Comparison of ENCODE assay signal across 2 cellular contexts in genomic region chr12:96501908-96502307, GRCh38.
TF ChIP-seq lines count a peak whose summit lies in the region.

No MANE protein-coding gene starts in this region.

TF ChIP-seq in liver, 16 proteins besides CTCF, POLR2A, EP300 and RAD21 (continued from another document):
- TF ChIP-seq EGR1 (IDR thresholded peaks at IDR 0.05; ENCODE audit: low read depth in 2 of 2) (no peak), SP1 (IDR thresholded peaks at IDR 0.05) (no peak), GABPA (IDR thresholded peaks at IDR 0.05 in 1 of 2, conservative IDR thresholded peaks at IDR 0.05 in 1 of 2) (no peak), ZBTB33 (IDR thresholded peaks at IDR 0.05) (no peak), MAX (IDR thresholded peaks at IDR 0.05) (no peak), HNF4A (conservative IDR thresholded peaks at IDR 0.05) (no peak), YY1 (IDR thresholded peaks at IDR 0.05) (no peak), REST (IDR thresholded peaks at IDR 0.05) (no peak), ATF3 (IDR thresholded peaks at IDR 0.05) (no peak), FOXA2 (IDR thresholded peaks at IDR 0.05) (no peak), FOXA1 (IDR thresholded peaks at IDR 0.05) (no peak)

TF ChIP-seq in HepG2, 621 proteins besides CTCF, POLR2A, EP300 and RAD21 (continued from another document):
- TF ChIP-seq ZNF687 (CRISPR knock-in tag; IDR thresholded peaks at IDR 0.05) (no peak), ZC3H4 (CRISPR knock-in tag; IDR thresholded peaks at IDR 0.05; ENCODE audit: borderline replicate concordance) (no peak), DNMT3B (CRISPR knock-in tag; conservative IDR thresholded peaks at IDR 0.05) (no peak), ELF1 (CRISPR knock-in tag; IDR thresholded peaks at IDR 0.05) (no peak), TBX2 (CRISPR knock-in tag; IDR thresholded peaks at IDR 0.05; ENCODE audit: borderline replicate concordance) (no peak), ZNF574 (CRISPR knock-in tag; IDR thresholded peaks at IDR 0.05) (no peak), ZNF850 (CRISPR knock-in tag; conservative IDR thresholded peaks at IDR 0.05) (no peak), ZNF839 (CRISPR knock-in tag; IDR thresholded peaks at IDR 0.05; ENCODE audit: borderline replicate concordance) (no peak), ATAD3A (CRISPR knock-in tag; IDR thresholded peaks at IDR 0.05) (no peak), ZNF326 (CRISPR knock-in tag; IDR thresholded peaks at IDR 0.05; ENCODE audit: borderline replicate concordance) (no peak), ZNF446 (CRISPR knock-in tag; IDR thresholded peaks at IDR 0.05) (no peak), ZSCAN5A (CRISPR knock-in tag; IDR thresholded peaks at IDR 0.05; ENCODE audit: borderline replicate concordance) (no peak), ZBTB39 (CRISPR knock-in tag; IDR thresholded peaks at IDR 0.05) (no peak), KDM6A (CRISPR knock-in tag; IDR thresholded peaks at IDR 0.05; ENCODE audit: low read depth) (no peak), ZNF691 (CRISPR knock-in tag; IDR thresholded peaks at IDR 0.05; ENCODE audit: borderline replicate concordance, low read depth) (no peak), KAT8 (CRISPR knock-in tag; IDR thresholded peaks at IDR 0.05) (no peak), TCF7 (IDR thresholded peaks at IDR 0.05; ENCODE audit: low read depth) (no peak), BRF2 (CRISPR knock-in tag; IDR thresholded peaks at IDR 0.05) (no peak)
